Comparison of ENCODE assay signal across 11 cellular contexts in the genomic region with DNA sequence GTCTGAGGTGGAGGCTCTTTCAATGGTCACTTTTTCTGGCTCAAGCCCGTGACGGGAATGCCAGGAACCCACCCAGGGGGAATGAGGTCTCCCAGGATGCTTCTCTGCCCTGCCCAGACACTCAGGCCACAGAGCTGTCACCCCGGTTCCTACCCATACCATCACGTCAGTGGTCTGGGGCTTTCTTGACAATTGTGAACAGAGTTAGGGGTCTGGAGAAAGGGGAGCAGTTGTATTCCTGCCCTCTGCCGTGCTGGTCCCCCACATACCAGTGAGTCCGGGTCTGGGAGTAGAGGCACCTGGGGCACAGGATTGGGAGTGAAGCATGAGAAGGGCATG.
DNase-seq lines count a peak whose midpoint lies in the region; ATAC-seq and TF ChIP-seq lines count a peak whose summit lies in the region.
"Had no signal": no experiment of that assay in that cellular context is flagged by ENCODE, and none has a peak within 500 bp of the region (broad histone marks: within the 10 kb centered on the region; RNA-seq: fewer than 3 reads in every experiment).

No MANE protein-coding gene starts in this region.

- no peaks in the 10 kb centered on the region for H3K36me3 ChIP-seq in HEK293 (ENCODE audit: control insufficient read depth in 2 of 2, insufficient read depth in 1 of 2, low read length in 2 of 2)
- H3K36me3 ChIP-seq in colonic mucosa: no peaks in the 10 kb centered on the region
- no peaks in the 10 kb centered on the region for H3K36me3 ChIP-seq in muscle layer of colon (ENCODE audit: insufficient read depth, low read length)
- no peaks in the 10 kb centered on the region for H3K36me3 ChIP-seq in thoracic aorta

- H3K27me3 ChIP-seq in colonic mucosa (no peaks in the 10 kb centered on the region), muscle layer of colon (ENCODE audit: control insufficient read depth in 1 of 2, insufficient read depth in 2 of 2, low read length in 2 of 2) (no peaks in the 10 kb centered on the region), thoracic aorta (replicated peaks; ENCODE audit: insufficient read depth) (no peaks in the 10 kb centered on the region)

- intact Hi-C loops in colonic mucosa (cut with DNase I): no loop called here

- no peak for TF ChIP-seq CTCF in HEK293 (tag by site-specific recombination; IDR thresholded peaks at IDR 0.05)
- TF ChIP-seq CTCF in colonic mucosa (IDR thresholded peaks at IDR 0.05): no peak
- TF ChIP-seq CTCF in thoracic aorta (IDR thresholded peaks at IDR 0.05): no peak
- TF ChIP-seq CTCF in GM13977 (IDR thresholded peaks at IDR 0.05; ENCODE audit: extremely low read depth, insufficient read depth, missing control alignments): no peak

- H3K9ac ChIP-seq in colonic mucosa (ENCODE audit: low read depth in 2 of 2, low read length in 2 of 2) (peak overlapping the region in 1 of 2 donors; percentile 74), muscle layer of colon (ENCODE audit: low read length) (peak overlapping the region; percentile 36)

- H3K4me1 ChIP-seq in HEK293 (ENCODE audit: control insufficient read depth, insufficient read depth, low read length) (peaks cover 13% of the 10 kb centered on the region), colonic mucosa (peaks cover 12% of the 10 kb centered on the region), muscle layer of colon (ENCODE audit: insufficient read depth, low read length) (peaks cover 37% of the 10 kb centered on the region), thoracic aorta (ENCODE audit: control insufficient read depth in 1 of 2, low read depth in 2 of 2) (peaks cover 7 to 25% of the 10 kb centered on the region in 2 donors)

- H3K4me3 ChIP-seq in HEK293 (ENCODE audit: low read depth, low read length): no peak overlapping the region
- no peak overlapping the region for H3K4me3 ChIP-seq in colonic mucosa
- H3K4me3 ChIP-seq in muscle layer of colon (ENCODE audit: low read depth in 1 of 2, low read length in 2 of 2): peak overlapping the region in 1 of 2 donors; percentile 30
- peak overlapping the region; percentile 49 for H3K4me3 ChIP-seq in thoracic aorta

- no peak overlapping the region for H3K27ac ChIP-seq in HEK293 (ENCODE audit: extremely low read depth, low read depth, low read length)
- peak overlapping the region; percentile 86 for H3K27ac ChIP-seq in colonic mucosa
- peak overlapping the region; percentile 76 for H3K27ac ChIP-seq in muscle layer of colon (ENCODE audit: low read depth, low read length)
- peak overlapping the region in 1 of 2 donors; percentile 22 for H3K27ac ChIP-seq in thoracic aorta

- POLR2A ChIA-PET in HEK293 (lab: Yijun Ruan, JAX): no interaction called here

- in situ Hi-C loops in GM13977 (cut with MboI; ENCODE audit: low pct_unique_long_range_greater_than_20kb, low sequenced_read_pairs, unreplicated experiment): no loop called here

- no peak for ATAC-seq in thoracic aorta (ENCODE audit: insufficient number of reproducible peaks, low FRiP score, low read depth)

- CTCF ChIA-PET in HEK293 (lab: Yijun Ruan, JAX): no interaction called here

- DNase-seq in colonic mucosa: no peak
- no peak for DNase-seq in thoracic aorta (ENCODE audit: low spot score)
- DNase-seq in superior temporal gyrus (ENCODE audit: extremely low spot score): no peak
- no peak for DNase-seq in GM13977 (ENCODE audit: low spot score)
- DNase-seq in D341Med (ENCODE audit: low spot score): no peak
- no peak for DNase-seq in NCI-H2171 (lab: John Stamatoyannopoulos, UW)
- DNase-seq: activated CD4-positive, alpha-beta T cell treated with anti-CD3 and anti-CD28 coated beads for 48 hours; HFFc6; Karpas-422 had no signal

- H3K9me3 ChIP-seq in HEK293 (ENCODE audit: control insufficient read depth, insufficient read depth, low read depth, low read length): no peaks in the 10 kb centered on the region
- no peaks in the 10 kb centered on the region for H3K9me3 ChIP-seq in colonic mucosa
- no peaks in the 10 kb centered on the region for H3K9me3 ChIP-seq in muscle layer of colon (ENCODE audit: low read length)
- no peaks in the 10 kb centered on the region for H3K9me3 ChIP-seq in thoracic aorta

TF ChIP-seq in HEK293, 187 proteins besides CTCF, POLR2A, EP300 and RAD21:
- TF ChIP-seq ZNF133 (tag by site-specific recombination; IDR thresholded peaks at IDR 0.05) (no peak), ZNF521 (tag by site-specific recombination; IDR thresholded peaks at IDR 0.05) (no peak), WT1 (tag by site-specific recombination; IDR thresholded peaks at IDR 0.05) (0 out of 2 replicates have a peak, but pooled peaks have one; percentile 31), ZNF660 (tag by site-specific recombination; IDR thresholded peaks at IDR 0.05) (no peak), ZNF37A (tag by site-specific recombination; IDR thresholded peaks at IDR 0.05) (no peak)
